22 cellular contexts compared by ENCODE assay signal in the genomic region with DNA sequence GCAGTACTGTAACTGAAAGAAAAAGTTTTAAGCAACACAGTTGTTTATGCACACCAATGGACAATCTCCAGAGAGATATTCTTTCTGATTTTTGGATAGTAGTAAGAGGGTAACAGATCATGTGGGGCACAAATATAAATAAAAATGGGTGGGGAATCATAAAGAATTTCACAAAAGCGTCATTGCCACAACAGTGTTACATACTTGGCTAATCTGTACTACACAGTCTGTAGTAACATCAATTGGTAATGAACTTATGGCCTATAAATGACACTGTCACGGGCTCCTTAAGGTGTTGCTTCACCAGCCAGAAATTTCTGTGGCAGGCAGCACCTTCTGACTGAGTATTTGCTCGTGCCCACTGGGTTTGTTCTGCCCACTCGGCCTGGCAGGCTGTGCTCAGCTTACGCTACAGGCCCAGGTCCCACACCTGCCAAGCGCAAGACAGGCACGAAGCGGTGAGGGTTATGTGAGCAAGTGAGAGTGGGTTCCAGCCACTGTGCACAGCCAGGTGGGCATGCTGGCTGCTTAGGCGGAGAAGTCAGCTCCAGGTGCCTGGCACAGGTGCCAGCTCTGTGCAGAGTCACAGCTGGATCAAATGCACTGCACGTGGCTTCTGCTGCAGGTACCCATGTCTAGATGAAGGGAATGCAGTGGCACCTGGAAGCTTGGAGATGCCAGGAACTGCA.
"Had no signal": no experiment of that assay in that cellular context is flagged by ENCODE, and none has a peak within 500 bp of the region (broad histone marks: within the 10 kb centered on the region; RNA-seq: fewer than 3 reads in every experiment).

No MANE protein-coding gene starts in this region.

- H3K36me3 ChIP-seq: ascending aorta had no signal

- H3K4me1 ChIP-seq: ascending aorta, body of pancreas had no signal

- H3K27ac ChIP-seq: ascending aorta, body of pancreas, SK-N-MC had no signal

- H3K27me3 ChIP-seq: ascending aorta, body of pancreas had no signal

- H3K4me3 ChIP-seq: ascending aorta, body of pancreas, SK-N-MC had no signal

- DNase-seq: activated B cell treated with CpG ODN at 0.5 μM for 24 hours; activated CD4-positive, alpha-beta T cell treated with anti-CD3 and anti-CD28 coated beads for 1 hour; activated CD4-positive, alpha-beta T cell treated with anti-CD3 and anti-CD28 coated beads, Interleukin-2, amount 10 ng/mL, durations not matched to agents 24 days and 14 days; activated CD4-positive, alpha-beta T cell treated with anti-CD3 and anti-CD28 coated beads, Interleukin-2, amount 50 U/mL, for 48 hours; activated CD8-positive, alpha-beta memory T cell treated with anti-CD3 and anti-CD28 coated beads, Interleukin-2, amount 10 ng/mL, durations not matched to agents 7 days and 5 days; activated effector memory CD4-positive, alpha-beta T cell treated with Interleukin-2 at 50 U/mL for 16 hours; activated naive CD4-positive, alpha-beta T cell; activated T-cell treated with anti-CD3 and anti-CD28 coated beads, Interleukin-2, amount 50 U/mL, for 24 hours; body of pancreas; KG1; NCI-H1105; NCI-H1436; NCI-H1694 treated with DMSO at 0.1 percent for 48 hours; NCI-H2029 treated with DMSO at 0.1 percent for 48 hours; NCI-H524; PC-3; T-cell; T-helper 2 cell; T1000 had no signal

- ATAC-seq: activated CD8-positive, alpha-beta memory T cell treated with anti-CD3 and anti-CD28 coated beads, Interleukin-2, amount 10 ng/mL, durations not matched to agents 7 days and 5 days; body of pancreas; PC-3 had no signal

- H3K9me3 ChIP-seq: ascending aorta, body of pancreas had no signal

- FAIRE-seq: TTC549 had no signal
